3 cellular contexts compared by ENCODE assay signal in the genomic region with DNA sequence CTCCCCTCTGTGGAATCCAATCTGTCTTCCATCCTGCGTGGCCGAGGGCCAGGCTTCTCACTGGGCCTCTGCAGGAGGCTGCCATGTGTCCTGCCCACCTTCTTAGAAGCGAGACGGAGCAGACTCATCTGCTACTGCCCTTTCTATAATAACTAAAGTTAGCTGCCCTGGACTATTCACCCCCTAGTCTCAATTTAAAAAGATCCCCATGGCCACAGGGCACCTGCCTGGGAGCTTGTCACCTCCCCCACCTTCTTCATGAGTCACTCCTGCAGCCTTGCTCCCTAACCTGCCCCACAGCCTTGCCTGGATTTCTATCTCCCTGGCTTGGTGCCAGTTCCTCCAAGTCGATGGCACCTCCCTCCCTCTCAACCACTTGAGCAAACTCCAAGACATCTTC. TPM values are rescaled to one million over a fixed set of nuclear protein-coding genes. Genes with fewer than 3 reads are reported as not detected.
"Had no signal": no experiment of that assay in that cellular context is flagged by ENCODE, and none has a peak within 500 bp of the region (broad histone marks: within the 10 kb centered on the region; RNA-seq: fewer than 3 reads in every experiment).

No MANE protein-coding gene starts in this region.

RNA-seq across cellular contexts. Expression of a gene that starts 52.7 kb away (rescaled TPM):
- total RNA-seq: activated B cell treated with CpG ODN at 0.5 μM for 24 hours; activated CD4-positive, alpha-beta T cell treated with anti-CD3 and anti-CD28 coated beads, Interleukin-2, amount 10 ng/mL, durations not matched to agents 7 days and 5 days; endothelial cell of umbilical vein had no signal
- polyA plus RNA-seq: endothelial cell of umbilical vein had no signal
